1 cellular context compared by ENCODE assay signal in the genomic region with DNA sequence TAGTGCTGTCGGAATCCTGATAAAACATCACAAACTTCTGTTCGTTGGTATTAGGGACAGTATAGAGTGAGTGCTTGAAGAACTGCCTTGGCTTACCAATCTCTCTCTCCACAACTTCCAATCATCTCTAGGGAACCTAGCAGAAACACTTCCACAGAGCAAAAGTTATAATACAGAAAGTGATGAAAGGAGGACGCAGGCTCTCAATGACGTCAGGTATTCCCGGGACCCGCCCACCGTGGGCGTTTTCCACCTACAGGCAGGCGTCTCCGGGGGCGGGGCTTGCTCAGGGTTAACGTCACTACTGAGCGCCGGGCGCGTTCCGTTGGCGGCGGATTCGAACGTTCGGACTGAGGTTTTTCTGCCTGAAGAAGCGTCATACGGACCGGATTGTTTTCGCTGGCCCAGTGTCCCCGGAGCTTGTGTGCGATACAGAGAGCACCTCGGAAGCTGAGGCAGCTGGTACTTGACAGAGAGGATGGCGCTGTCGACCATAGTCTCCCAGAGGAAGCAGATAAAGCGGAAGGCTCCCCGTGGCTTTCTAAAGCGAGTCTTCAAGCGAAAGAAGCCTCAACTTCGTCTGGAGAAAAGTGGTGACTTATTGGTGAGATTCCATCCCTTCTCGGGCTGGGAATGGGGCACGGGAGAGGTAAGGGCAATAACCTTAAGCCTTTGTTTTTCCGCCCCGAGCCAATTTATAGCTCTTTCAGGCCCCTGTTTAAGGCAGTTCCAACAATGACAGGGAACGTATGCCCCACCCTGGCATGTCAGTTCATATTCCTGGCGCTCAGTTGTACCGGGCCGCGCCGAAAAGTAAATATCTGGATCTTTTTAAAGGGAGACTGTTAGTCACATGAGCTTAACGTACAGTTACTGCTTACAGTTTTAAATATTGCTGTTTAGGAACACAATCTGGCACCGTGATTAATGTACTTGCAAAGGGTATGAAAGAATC.
TF ChIP-seq lines count a peak whose summit lies in the region.

Gene CENPW (plus strand): TSS at position 320 of the 955 bp plus-strand sequence. CDS start 159 bp downstream, at position 479.

TF ChIP-seq in HepG2, 621 proteins besides CTCF, POLR2A, EP300 and RAD21 (continued from another document):
- TF ChIP-seq, protein P1, sequence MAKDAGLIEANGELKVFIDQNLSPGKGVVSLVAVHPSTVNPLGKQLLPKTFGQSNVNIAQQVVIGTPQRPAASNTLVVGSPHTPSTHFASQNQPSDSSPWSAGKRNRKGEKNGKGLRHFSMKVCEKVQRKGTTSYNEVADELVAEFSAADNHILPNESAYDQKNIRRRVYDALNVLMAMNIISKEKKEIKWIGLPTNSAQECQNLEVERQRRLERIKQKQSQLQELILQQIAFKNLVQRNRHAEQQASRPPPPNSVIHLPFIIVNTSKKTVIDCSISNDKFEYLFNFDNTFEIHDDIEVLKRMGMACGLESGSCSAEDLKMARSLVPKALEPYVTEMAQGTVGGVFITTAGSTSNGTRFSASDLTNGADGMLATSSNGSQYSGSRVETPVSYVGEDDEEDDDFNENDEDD (CRISPR knock-in tag; IDR thresholded peaks at IDR 0.05; ENCODE audit: borderline replicate concordance): peak; percentile 100
- TF ChIP-seq ZNF501 (CRISPR knock-in tag; IDR thresholded peaks at IDR 0.05): peak; percentile 85
- peak; percentile 93 for TF ChIP-seq ARNT2 (CRISPR knock-in tag; IDR thresholded peaks at IDR 0.05; ENCODE audit: low read depth)
- no peak for TF ChIP-seq RFX1 (IDR thresholded peaks at IDR 0.05)
- 0 out of 2 replicates have a peak, but pooled peaks have one; percentile 33 for TF ChIP-seq ZBTB14 (CRISPR knock-in tag; IDR thresholded peaks at IDR 0.05)
- TF ChIP-seq ZNF367 (CRISPR knock-in tag; IDR thresholded peaks at IDR 0.05; ENCODE audit: borderline replicate concordance): no peak
- no peak for TF ChIP-seq CBX2 (IDR thresholded peaks at IDR 0.05; ENCODE audit: low read depth, low read length)
- no peak; the same call in 1 of the 2 replicates for TF ChIP-seq CBX2 (CRISPR knock-in tag; IDR thresholded peaks at IDR 0.05; ENCODE audit: low read depth)
- 0 out of 2 replicates have a peak, but pooled peaks have one; percentile 39 for TF ChIP-seq TP53 (CRISPR knock-in tag; conservative IDR thresholded peaks at IDR 0.05)
- TF ChIP-seq, protein P2, sequence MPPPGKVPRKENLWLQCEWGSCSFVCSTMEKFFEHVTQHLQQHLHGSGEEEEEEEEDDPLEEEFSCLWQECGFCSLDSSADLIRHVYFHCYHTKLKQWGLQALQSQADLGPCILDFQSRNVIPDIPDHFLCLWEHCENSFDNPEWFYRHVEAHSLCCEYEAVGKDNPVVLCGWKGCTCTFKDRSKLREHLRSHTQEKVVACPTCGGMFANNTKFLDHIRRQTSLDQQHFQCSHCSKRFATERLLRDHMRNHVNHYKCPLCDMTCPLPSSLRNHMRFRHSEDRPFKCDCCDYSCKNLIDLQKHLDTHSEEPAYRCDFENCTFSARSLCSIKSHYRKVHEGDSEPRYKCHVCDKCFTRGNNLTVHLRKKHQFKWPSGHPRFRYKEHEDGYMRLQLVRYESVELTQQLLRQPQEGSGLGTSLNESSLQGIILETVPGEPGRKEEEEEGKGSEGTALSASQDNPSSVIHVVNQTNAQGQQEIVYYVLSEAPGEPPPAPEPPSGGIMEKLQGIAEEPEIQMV (CRISPR knock-in tag; IDR thresholded peaks at IDR 0.05; ENCODE audit: low read depth): peak; percentile 45; the same call in 1 of the 2 replicates
- TF ChIP-seq, protein P3, sequence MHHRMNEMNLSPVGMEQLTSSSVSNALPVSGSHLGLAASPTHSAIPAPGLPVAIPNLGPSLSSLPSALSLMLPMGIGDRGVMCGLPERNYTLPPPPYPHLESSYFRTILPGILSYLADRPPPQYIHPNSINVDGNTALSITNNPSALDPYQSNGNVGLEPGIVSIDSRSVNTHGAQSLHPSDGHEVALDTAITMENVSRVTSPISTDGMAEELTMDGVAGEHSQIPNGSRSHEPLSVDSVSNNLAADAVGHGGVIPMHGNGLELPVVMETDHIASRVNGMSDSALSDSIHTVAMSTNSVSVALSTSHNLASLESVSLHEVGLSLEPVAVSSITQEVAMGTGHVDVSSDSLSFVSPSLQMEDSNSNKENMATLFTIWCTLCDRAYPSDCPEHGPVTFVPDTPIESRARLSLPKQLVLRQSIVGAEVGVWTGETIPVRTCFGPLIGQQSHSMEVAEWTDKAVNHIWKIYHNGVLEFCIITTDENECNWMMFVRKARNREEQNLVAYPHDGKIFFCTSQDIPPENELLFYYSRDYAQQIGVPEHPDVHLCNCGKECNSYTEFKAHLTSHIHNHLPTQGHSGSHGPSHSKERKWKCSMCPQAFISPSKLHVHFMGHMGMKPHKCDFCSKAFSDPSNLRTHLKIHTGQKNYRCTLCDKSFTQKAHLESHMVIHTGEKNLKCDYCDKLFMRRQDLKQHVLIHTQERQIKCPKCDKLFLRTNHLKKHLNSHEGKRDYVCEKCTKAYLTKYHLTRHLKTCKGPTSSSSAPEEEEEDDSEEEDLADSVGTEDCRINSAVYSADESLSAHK (CRISPR knock-in tag; IDR thresholded peaks at IDR 0.05; ENCODE audit: borderline replicate concordance): no peak
- TF ChIP-seq ZBTB20 (CRISPR knock-in tag; IDR thresholded peaks at IDR 0.05; ENCODE audit: borderline replicate concordance, low read depth): no peak
- peak; percentile 24; the same call in 1 of the 2 replicates for TF ChIP-seq HNF4A (CRISPR knock-in tag; IDR thresholded peaks at IDR 0.05)
- TF ChIP-seq, protein P4, sequence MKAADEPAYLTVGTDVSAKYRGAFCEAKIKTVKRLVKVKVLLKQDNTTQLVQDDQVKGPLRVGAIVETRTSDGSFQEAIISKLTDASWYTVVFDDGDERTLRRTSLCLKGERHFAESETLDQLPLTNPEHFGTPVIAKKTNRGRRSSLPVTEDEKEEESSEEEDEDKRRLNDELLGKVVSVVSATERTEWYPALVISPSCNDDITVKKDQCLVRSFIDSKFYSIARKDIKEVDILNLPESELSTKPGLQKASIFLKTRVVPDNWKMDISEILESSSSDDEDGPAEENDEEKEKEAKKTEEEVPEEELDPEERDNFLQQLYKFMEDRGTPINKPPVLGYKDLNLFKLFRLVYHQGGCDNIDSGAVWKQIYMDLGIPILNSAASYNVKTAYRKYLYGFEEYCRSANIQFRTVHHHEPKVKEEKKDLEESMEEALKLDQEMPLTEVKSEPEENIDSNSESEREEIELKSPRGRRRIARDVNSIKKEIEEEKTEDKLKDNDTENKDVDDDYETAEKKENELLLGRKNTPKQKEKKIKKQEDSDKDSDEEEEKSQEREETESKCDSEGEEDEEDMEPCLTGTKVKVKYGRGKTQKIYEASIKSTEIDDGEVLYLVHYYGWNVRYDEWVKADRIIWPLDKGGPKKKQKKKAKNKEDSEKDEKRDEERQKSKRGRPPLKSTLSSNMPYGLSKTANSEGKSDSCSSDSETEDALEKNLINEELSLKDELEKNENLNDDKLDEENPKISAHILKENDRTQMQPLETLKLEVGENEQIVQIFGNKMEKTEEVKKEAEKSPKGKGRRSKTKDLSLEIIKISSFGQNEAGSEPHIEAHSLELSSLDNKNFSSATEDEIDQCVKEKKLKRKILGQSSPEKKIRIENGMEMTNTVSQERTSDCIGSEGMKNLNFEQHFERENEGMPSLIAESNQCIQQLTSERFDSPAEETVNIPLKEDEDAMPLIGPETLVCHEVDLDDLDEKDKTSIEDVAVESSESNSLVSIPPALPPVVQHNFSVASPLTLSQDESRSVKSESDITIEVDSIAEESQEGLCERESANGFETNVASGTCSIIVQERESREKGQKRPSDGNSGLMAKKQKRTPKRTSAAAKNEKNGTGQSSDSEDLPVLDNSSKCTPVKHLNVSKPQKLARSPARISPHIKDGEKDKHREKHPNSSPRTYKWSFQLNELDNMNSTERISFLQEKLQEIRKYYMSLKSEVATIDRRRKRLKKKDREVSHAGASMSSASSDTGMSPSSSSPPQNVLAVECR (CRISPR knock-in tag; IDR thresholded peaks at IDR 0.05; ENCODE audit: borderline replicate concordance): peak; percentile 100
- 0 out of 2 replicates have a peak, but pooled peaks have one; percentile 5 for TF ChIP-seq NAIF1 (CRISPR knock-in tag; IDR thresholded peaks at IDR 0.05; ENCODE audit: borderline replicate concordance)
- TF ChIP-seq, protein P5, sequence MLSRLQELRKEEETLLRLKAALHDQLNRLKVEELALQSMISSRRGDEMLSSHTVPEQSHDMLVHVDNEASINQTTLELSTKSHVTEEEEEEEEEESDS (CRISPR knock-in tag; IDR thresholded peaks at IDR 0.05; ENCODE audit: borderline replicate concordance): no peak
- TF ChIP-seq NFE2L1 (CRISPR knock-in tag; IDR thresholded peaks at IDR 0.05; ENCODE audit: borderline replicate concordance): no peak
- TF ChIP-seq ZNF629 (CRISPR knock-in tag; conservative IDR thresholded peaks at IDR 0.05): 0 out of 2 replicates have a peak, but pooled peaks have one; percentile 27
- TF ChIP-seq, protein P6, sequence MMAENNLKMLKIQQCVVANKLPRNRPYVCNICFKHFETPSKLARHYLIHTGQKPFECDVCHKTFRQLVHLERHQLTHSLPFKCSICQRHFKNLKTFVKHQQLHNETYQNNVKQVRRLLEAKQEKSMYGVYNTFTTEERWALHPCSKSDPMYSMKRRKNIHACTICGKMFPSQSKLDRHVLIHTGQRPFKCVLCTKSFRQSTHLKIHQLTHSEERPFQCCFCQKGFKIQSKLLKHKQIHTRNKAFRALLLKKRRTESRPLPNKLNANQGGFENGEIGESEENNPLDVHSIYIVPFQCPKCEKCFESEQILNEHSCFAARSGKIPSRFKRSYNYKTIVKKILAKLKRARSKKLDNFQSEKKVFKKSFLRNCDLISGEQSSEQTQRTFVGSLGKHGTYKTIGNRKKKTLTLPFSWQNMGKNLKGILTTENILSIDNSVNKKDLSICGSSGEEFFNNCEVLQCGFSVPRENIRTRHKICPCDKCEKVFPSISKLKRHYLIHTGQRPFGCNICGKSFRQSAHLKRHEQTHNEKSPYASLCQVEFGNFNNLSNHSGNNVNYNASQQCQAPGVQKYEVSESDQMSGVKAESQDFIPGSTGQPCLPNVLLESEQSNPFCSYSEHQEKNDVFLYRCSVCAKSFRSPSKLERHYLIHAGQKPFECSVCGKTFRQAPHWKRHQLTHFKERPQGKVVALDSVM (CRISPR knock-in tag; IDR thresholded peaks at IDR 0.05): peak; percentile 29; the same call in 1 of the 2 replicates
- TF ChIP-seq ETS1 (CRISPR knock-in tag; IDR thresholded peaks at IDR 0.05): 0 out of 2 replicates have a peak, but pooled peaks have one; percentile 55
- no peak; the same call in 1 of the 2 replicates for TF ChIP-seq RFXAP (CRISPR knock-in tag; IDR thresholded peaks at IDR 0.05; ENCODE audit: borderline replicate concordance)
TF ChIP-seq in HepG2: peak in this region for 276.
